ENCODE assay signal across 16 cellular contexts in genomic region chr20:4585758-4586157, GRCh38.
"Had no signal": no experiment of that assay in that cellular context is flagged by ENCODE, and none has a peak within 500 bp of the region (broad histone marks: within the 10 kb centered on the region; RNA-seq: fewer than 3 reads in every experiment).

No MANE protein-coding gene starts in this region.

- H3K4me1 Mint-ChIP-seq: naive B cell; stimulated activated naive B cell treated with anti-CD40 and anti-IgM and Interleukin-4, amounts not matched to agents 10 μg/mL and 1 μg/mL and 100 μg/mL, for 72 hours had no signal

- H3K36me3 ChIP-seq: right atrium auricular region, sigmoid colon had no signal

- DNase-seq: effector memory CD8-positive, alpha-beta T cell; kidney; left colon; left ventricle myocardium superior; naive B cell; posterior cingulate gyrus; sigmoid colon; stimulated activated CD4-positive, alpha-beta T cell treated with anti-CD3 and anti-CD28 coated beads, Interleukin-2, amount 100 ng/mL, for 24 hours; stimulated activated CD4-positive, alpha-beta T cell treated with anti-CD3 and anti-CD28 coated beads, Interleukin-4, amount 100 ng/mL, for 4 hours; stimulated activated naive B cell treated with anti-CD40 and anti-IgM and Interleukin-4, amounts not matched to agents 10 μg/mL and 1 μg/mL and 100 μg/mL, for 72 hours; trophoblast cell had no signal

- H3K9me3 Mint-ChIP-seq: dendritic cell treated with granulocyte-macrophage colony-stimulating factor and Interleukin-4, amounts not matched to agents 40 ng/mL and 50 ng/mL, for 4 days; effector memory CD8-positive, alpha-beta T cell; stimulated activated naive B cell treated with anti-CD40 and anti-IgM and Interleukin-4, amounts not matched to agents 10 μg/mL and 1 μg/mL and 100 μg/mL, for 72 hours had no signal

- H3K4me3 Mint-ChIP-seq: dendritic cell treated with granulocyte-macrophage colony-stimulating factor and Interleukin-4, amounts not matched to agents 40 ng/mL and 50 ng/mL, for 4 days; effector memory CD8-positive, alpha-beta T cell; naive B cell; stimulated activated naive B cell treated with anti-CD40 and anti-IgM and Interleukin-4, amounts not matched to agents 10 μg/mL and 1 μg/mL and 100 μg/mL, for 72 hours had no signal

- H3K4me3 ChIP-seq: lung, right atrium auricular region, sigmoid colon, skin epidermis had no signal

- H3K9me3 ChIP-seq: right atrium auricular region, sigmoid colon had no signal

- H3K27ac ChIP-seq: foreskin keratinocyte, right atrium auricular region, sigmoid colon, skin epidermis had no signal

- H3K4me1 ChIP-seq: foreskin keratinocyte, right atrium auricular region, sigmoid colon had no signal

- ATAC-seq: effector memory CD8-positive, alpha-beta T cell; left colon; left ventricle myocardium superior; stimulated activated naive B cell treated with anti-CD40 and anti-IgM and Interleukin-4, amounts not matched to agents 10 μg/mL and 1 μg/mL and 100 μg/mL, for 72 hours had no signal

- H3K27me3 ChIP-seq: foreskin keratinocyte, right atrium auricular region, sigmoid colon had no signal

- H3K36me3 Mint-ChIP-seq: naive B cell; stimulated activated naive B cell treated with anti-CD40 and anti-IgM and Interleukin-4, amounts not matched to agents 10 μg/mL and 1 μg/mL and 100 μg/mL, for 72 hours had no signal

- H3K27ac Mint-ChIP-seq: dendritic cell treated with granulocyte-macrophage colony-stimulating factor and Interleukin-4, amounts not matched to agents 40 ng/mL and 50 ng/mL, for 4 days; effector memory CD8-positive, alpha-beta T cell; naive B cell; stimulated activated naive B cell treated with anti-CD40 and anti-IgM and Interleukin-4, amounts not matched to agents 10 μg/mL and 1 μg/mL and 100 μg/mL, for 72 hours had no signal
